Comparison of ENCODE assay signal across 20 cellular contexts in genomic region chr2:231228974-231229373, GRCh38. TPM values are rescaled to one million over a fixed set of nuclear protein-coding genes. Genes with fewer than 3 reads are reported as not detected.
DNase-seq lines count a peak whose midpoint lies in the region; ATAC-seq and TF ChIP-seq lines count a peak whose summit lies in the region.
"Had no signal": no experiment of that assay in that cellular context is flagged by ENCODE, and none has a peak within 500 bp of the region (broad histone marks: within the 10 kb centered on the region; RNA-seq: fewer than 3 reads in every experiment).

No MANE protein-coding gene starts in this region.

- H3K79me1 ChIP-seq in H9 (ENCODE audit: insufficient read depth, low read depth, low read length, poor library complexity, severe bottlenecking): no peaks in the 10 kb centered on the region

- H3K27me3 ChIP-seq in H9 (ENCODE audit: insufficient read depth, low read length) (no peaks in the 10 kb centered on the region), OCI-LY1 (ENCODE audit: insufficient read depth, low read length) (no peaks in the 10 kb centered on the region), gastroesophageal sphincter (no peaks in the 10 kb centered on the region), neural progenitor cell (no peaks in the 10 kb centered on the region)
- H3K27me3 ChIP-seq: gastrocnemius medialis, Peyer's patch, testis had no signal

- 0 out of 2 replicates have a peak, but pooled peaks cover 5% of the 10 kb centered on the region for H3F3A ChIP-seq in OCI-LY1 (ENCODE audit: insufficient read depth, low read length)
- peaks cover 11% of the 10 kb centered on the region for H3F3A ChIP-seq in neural progenitor cell (ENCODE audit: low read depth)

- H3K27ac Mint-ChIP-seq in H9 (peak overlapping the region in 2 of 3 experiments; percentile 2 to 11; a peak in 3 of 7 replicates), osteocyte (ENCODE audit: unreplicated experiment) (peak overlapping the region; percentile 84), neural progenitor cell (no peak overlapping the region)
- H3K27ac Mint-ChIP-seq: activated CD4-positive, alpha-beta memory T cell treated with anti-CD3 and anti-CD28 coated beads for 36 hours; activated naive CD8-positive, alpha-beta T cell; activated T-cell treated with anti-CD3 and anti-CD28 coated beads, Interleukin-2, amount 50 U/mL, for 24 hours had no signal

- no peak overlapping the region for H3K23ac ChIP-seq in H9 (ENCODE audit: insufficient read length, low read depth, low read length)

- no peak for TF ChIP-seq EP300 in gastroesophageal sphincter (IDR thresholded peaks at IDR 0.05)

- H3K4me3 ChIP-seq in OCI-LY1 (ENCODE audit: low read depth, low read length, poor library complexity, severe bottlenecking) (peak overlapping the region; percentile 10), gastroesophageal sphincter (no peak overlapping the region), neural progenitor cell (no peak overlapping the region)
- H3K4me3 ChIP-seq: coronary artery, gastrocnemius medialis, Peyer's patch, skin epidermis, testis had no signal

- no peak overlapping the region for H3K56ac ChIP-seq in H9 (ENCODE audit: insufficient read length, low read depth, low read length)

- no peak for ATAC-seq in gastroesophageal sphincter
- ATAC-seq: gastrocnemius medialis had no signal

- H3K36me3 Mint-ChIP-seq in H9 (ENCODE audit: insufficient read depth in 1 of 3, low read depth in 3 of 3): peaks cover 0 to 17% (median 1%) of the 10 kb centered on the region in 3 experiments; a peak in 3 of 7 replicates
- H3K36me3 Mint-ChIP-seq in osteocyte (ENCODE audit: unreplicated experiment): peaks cover 50% of the 10 kb centered on the region
- peaks cover 8% of the 10 kb centered on the region for H3K36me3 Mint-ChIP-seq in neural progenitor cell
- H3K36me3 Mint-ChIP-seq: activated CD4-positive, alpha-beta memory T cell treated with anti-CD3 and anti-CD28 coated beads for 36 hours; activated naive CD8-positive, alpha-beta T cell had no signal

- TF ChIP-seq POLR2A in gastroesophageal sphincter (IDR thresholded peaks at IDR 0.05): no peak

- no peak for TF ChIP-seq CTCF in H9 (conservative IDR thresholded peaks at IDR 0.05)
- TF ChIP-seq CTCF in OCI-LY1 (IDR thresholded peaks at IDR 0.05; ENCODE audit: low read length): no peak
- no peak for TF ChIP-seq CTCF in gastroesophageal sphincter (IDR thresholded peaks at IDR 0.05)
- TF ChIP-seq CTCF in osteocyte (IDR thresholded peaks at IDR 0.05): no peak
- no peak for TF ChIP-seq CTCF in neural progenitor cell (IDR thresholded peaks at IDR 0.05)

- H3K4me3 Mint-ChIP-seq in H9 (no peak overlapping the region), osteocyte (ENCODE audit: unreplicated experiment) (no peak overlapping the region), neural progenitor cell (no peak overlapping the region)
- H3K4me3 Mint-ChIP-seq: activated CD4-positive, alpha-beta memory T cell treated with anti-CD3 and anti-CD28 coated beads for 36 hours; activated naive CD8-positive, alpha-beta T cell; activated T-cell treated with anti-CD3 and anti-CD28 coated beads, Interleukin-2, amount 50 U/mL, for 24 hours had no signal

- WGBS in H9 (ENCODE audit: extremely low coverage, insufficient read length, low lambda C conversion rate): no CpG with 5 or more reads among the region's 2 CpGs
- 47 to 59% methylated on average over 2 of the region's 2 CpGs for WGBS in gastroesophageal sphincter (ENCODE audit: low coverage in 1 of 2), 2 donors

- H2BK12ac ChIP-seq in H9 (ENCODE audit: insufficient read length, low read depth, low read length): no peak overlapping the region

- no peak overlapping the region for H2AK5ac ChIP-seq in H9 (ENCODE audit: insufficient read length, low read length)

- H3K9me3 Mint-ChIP-seq in H9 (no peaks in the 10 kb centered on the region), osteocyte (ENCODE audit: unreplicated experiment) (no peaks in the 10 kb centered on the region), neural progenitor cell (no peaks in the 10 kb centered on the region)
- H3K9me3 Mint-ChIP-seq: activated CD4-positive, alpha-beta memory T cell treated with anti-CD3 and anti-CD28 coated beads for 36 hours; activated T-cell treated with anti-CD3 and anti-CD28 coated beads, Interleukin-2, amount 50 U/mL, for 24 hours had no signal

- H3K23me2 ChIP-seq in H9 (ENCODE audit: insufficient read length, low read depth, low read length, poor library complexity, severe bottlenecking): no peaks in the 10 kb centered on the region

- no peaks in the 10 kb centered on the region for H3K9me2 ChIP-seq in OCI-LY1 (ENCODE audit: low read depth, low read length)

- peaks cover 3% of the 10 kb centered on the region; the same call in 1 of the 2 replicates for H3K4me1 ChIP-seq in H9 (ENCODE audit: insufficient read depth, low read length)
- peaks cover 40% of the 10 kb centered on the region for H3K4me1 ChIP-seq in OCI-LY1 (ENCODE audit: insufficient read depth, low read length, severe bottlenecking)
- H3K4me1 ChIP-seq in gastroesophageal sphincter: peaks cover 12 to 63% (median 15%) of the 10 kb centered on the region in 3 donors
- no peaks in the 10 kb centered on the region for H3K4me1 ChIP-seq in neural progenitor cell
- H3K4me1 ChIP-seq: testis had no signal

- H3K9me3 ChIP-seq in H9 (ENCODE audit: control insufficient read depth, low read depth, low read length): no peaks in the 10 kb centered on the region
- no peaks in the 10 kb centered on the region for H3K9me3 ChIP-seq in OCI-LY1 (ENCODE audit: low read length)
- H3K9me3 ChIP-seq in gastroesophageal sphincter: no peaks in the 10 kb centered on the region
- no peaks in the 10 kb centered on the region for H3K9me3 ChIP-seq in neural progenitor cell (ENCODE audit: low read depth)
- H3K9me3 ChIP-seq: gastrocnemius medialis, Peyer's patch, testis had no signal

- H4K20me1 ChIP-seq in H9 (ENCODE audit: control insufficient read depth, insufficient read depth, insufficient read length) (no peaks in the 10 kb centered on the region), OCI-LY1 (ENCODE audit: insufficient read depth, low read length) (no peaks in the 10 kb centered on the region), neural progenitor cell (ENCODE audit: low read depth) (no peaks in the 10 kb centered on the region)

- no peak overlapping the region for H4K5ac ChIP-seq in H9 (ENCODE audit: insufficient read length, low read depth, low read length)

- no peak overlapping the region for H2BK15ac ChIP-seq in H9 (ENCODE audit: low read depth, low read length)

- no peak overlapping the region for H3K14ac ChIP-seq in H9 (ENCODE audit: insufficient read depth, low read length)

- no peak overlapping the region for H3K4ac ChIP-seq in H9 (ENCODE audit: low read depth, low read length)

- H2BK20ac ChIP-seq in H9 (ENCODE audit: low read depth, low read length, poor library complexity, severe bottlenecking): no peak overlapping the region

- H2BK5ac ChIP-seq in H9 (ENCODE audit: insufficient read length, low read length): no peak overlapping the region

- H3K4me2 ChIP-seq in H9 (ENCODE audit: insufficient read depth, insufficient read length, low read length): no peak overlapping the region
- peak overlapping the region; percentile 50; the same call in 1 of the 2 replicates for H3K4me2 ChIP-seq in OCI-LY1 (ENCODE audit: low read length)
- H3K4me2 ChIP-seq in neural progenitor cell: no peak overlapping the region

- H3K79me2 ChIP-seq in H9 (ENCODE audit: insufficient read depth, low read length) (no peaks in the 10 kb centered on the region), OCI-LY1 (ENCODE audit: insufficient read depth, low read length) (no peaks in the 10 kb centered on the region), neural progenitor cell (ENCODE audit: low read depth) (no peaks in the 10 kb centered on the region)

- no peak overlapping the region for H3T11ph ChIP-seq in H9 (ENCODE audit: low read length)

- H3K27me3 Mint-ChIP-seq in H9 (ENCODE audit: low read depth) (no peaks in the 10 kb centered on the region), osteocyte (ENCODE audit: unreplicated experiment) (no peaks in the 10 kb centered on the region), neural progenitor cell (ENCODE audit: insufficient read depth, low read depth) (no peaks in the 10 kb centered on the region)
- H3K27me3 Mint-ChIP-seq: activated CD4-positive, alpha-beta memory T cell treated with anti-CD3 and anti-CD28 coated beads for 36 hours; activated naive CD8-positive, alpha-beta T cell; activated T-cell treated with anti-CD3 and anti-CD28 coated beads, Interleukin-2, amount 50 U/mL, for 24 hours had no signal

- H2BK120ac ChIP-seq in H9 (ENCODE audit: low read depth, low read length, poor library complexity, severe bottlenecking): no peak overlapping the region

- H3K18ac ChIP-seq in H9 (ENCODE audit: insufficient read length, low read depth, low read length): no peak overlapping the region

- H3K9ac ChIP-seq in H9 (ENCODE audit: extremely low read depth, insufficient read length, low read length): no peak overlapping the region
- H3K9ac ChIP-seq in OCI-LY1 (ENCODE audit: low read length): peak overlapping the region; percentile 22; the same call in 1 of the 2 replicates
- H3K9ac ChIP-seq in neural progenitor cell: no peak overlapping the region

- H3K4me1 Mint-ChIP-seq in H9: peaks cover 10 to 13% of the 10 kb centered on the region in 2 experiments
- peaks cover 32% of the 10 kb centered on the region for H3K4me1 Mint-ChIP-seq in osteocyte (ENCODE audit: unreplicated experiment)
- peaks cover 12% of the 10 kb centered on the region for H3K4me1 Mint-ChIP-seq in neural progenitor cell

- no peaks in the 10 kb centered on the region for H3K36me3 ChIP-seq in OCI-LY1 (ENCODE audit: insufficient read depth, low read length)
- H3K36me3 ChIP-seq in gastroesophageal sphincter: peaks cover 0 to 41% of the 10 kb centered on the region in 2 donors
- no peaks in the 10 kb centered on the region for H3K36me3 ChIP-seq in neural progenitor cell
- H3K36me3 ChIP-seq: gastrocnemius medialis, Peyer's patch had no signal

- no peak overlapping the region for H4K91ac ChIP-seq in H9 (ENCODE audit: insufficient read length, low read depth, low read length)

- DNase-seq in H9 (no peak), osteocyte (ENCODE audit: extremely low spot score, unreplicated experiment) (no peak), neural progenitor cell (ENCODE audit: low spot score) (no peak), NCI-H2029 treated with DMSO at 0.1 percent for 48 hours (lab: John Stamatoyannopoulos, UW) (no peak)
- no peak for DNase-seq in activated effector memory CD4-positive, alpha-beta T cell treated with Interleukin-2 at 50 U/mL for 16 hours
- no peak for DNase-seq in activated CD4-positive, alpha-beta T cell treated with anti-CD3 and anti-CD28 coated beads, Interleukin-2, amount 50 U/mL, for 48 hours
- DNase-seq: activated CD4-positive, alpha-beta memory T cell treated with anti-CD3 and anti-CD28 coated beads for 36 hours; activated T-cell treated with anti-CD3 and anti-CD28 coated beads, Interleukin-2, amount 50 U/mL, for 24 hours; gastrocnemius medialis; left ventricle myocardium superior; NCI-H1092 treated with DMSO at 0.1 percent for 48 hours; NCI-H748 treated with DMSO at 0.1 percent for 48 hours; stimulated activated CD4-positive, alpha-beta T cell treated with anti-CD3 and anti-CD28 coated beads, Interleukin-4, amount 100 ng/mL, for 4 hours; testis had no signal

- no peak overlapping the region for H3K27ac ChIP-seq in H9 (ENCODE audit: insufficient read length, low read depth, low read length)
- H3K27ac ChIP-seq in OCI-LY1 (ENCODE audit: low read depth, low read length, poor library complexity, severe bottlenecking): peak overlapping the region; percentile 94
- H3K27ac ChIP-seq in gastroesophageal sphincter: peak overlapping the region; percentile 0 to 96 (median 88)
- H3K27ac ChIP-seq in neural progenitor cell: no peak overlapping the region
- H3K27ac ChIP-seq: coronary artery, gastrocnemius medialis, skin epidermis, testis had no signal

- H4K8ac ChIP-seq in H9 (replicated peaks; ENCODE audit: insufficient read length, low read depth, low read length): no peak overlapping the region

- H2AFZ ChIP-seq in H9 (ENCODE audit: low read length) (no peak overlapping the region), OCI-LY1 (ENCODE audit: low read length) (no peak overlapping the region), neural progenitor cell (replicated peaks) (no peak overlapping the region)

RNA-seq across cellular contexts. Expression of gene ARMC9, which starts 30.5 kb away (rescaled TPM):
- total RNA-seq in H9 (2021) (33.8 and 37.6 TPM in 2 replicates), gastroesophageal sphincter (100 to 1,000 TPM in 3 of 4 donors, 10 to 100 TPM in 1; 69.6 to 298 (median 152) TPM), osteocyte (178 and 204 TPM in 2 replicates), neural progenitor cell (ENCODE audit: low replicate concordance) (42.8 and 45.8 TPM in 2 replicates)

Comparison
In these comparisons a context has a peak if more than half of its experiments do, and no peak if none do; other contexts are left out.
1. H3K27ac ChIP-seq: peak in OCI-LY1 (single experiment) and gastroesophageal sphincter (4 of 4); none in H9 (single experiment) and neural progenitor cell (single experiment).